Comparison of ENCODE assay signal across 15 cellular contexts in the genomic region with DNA sequence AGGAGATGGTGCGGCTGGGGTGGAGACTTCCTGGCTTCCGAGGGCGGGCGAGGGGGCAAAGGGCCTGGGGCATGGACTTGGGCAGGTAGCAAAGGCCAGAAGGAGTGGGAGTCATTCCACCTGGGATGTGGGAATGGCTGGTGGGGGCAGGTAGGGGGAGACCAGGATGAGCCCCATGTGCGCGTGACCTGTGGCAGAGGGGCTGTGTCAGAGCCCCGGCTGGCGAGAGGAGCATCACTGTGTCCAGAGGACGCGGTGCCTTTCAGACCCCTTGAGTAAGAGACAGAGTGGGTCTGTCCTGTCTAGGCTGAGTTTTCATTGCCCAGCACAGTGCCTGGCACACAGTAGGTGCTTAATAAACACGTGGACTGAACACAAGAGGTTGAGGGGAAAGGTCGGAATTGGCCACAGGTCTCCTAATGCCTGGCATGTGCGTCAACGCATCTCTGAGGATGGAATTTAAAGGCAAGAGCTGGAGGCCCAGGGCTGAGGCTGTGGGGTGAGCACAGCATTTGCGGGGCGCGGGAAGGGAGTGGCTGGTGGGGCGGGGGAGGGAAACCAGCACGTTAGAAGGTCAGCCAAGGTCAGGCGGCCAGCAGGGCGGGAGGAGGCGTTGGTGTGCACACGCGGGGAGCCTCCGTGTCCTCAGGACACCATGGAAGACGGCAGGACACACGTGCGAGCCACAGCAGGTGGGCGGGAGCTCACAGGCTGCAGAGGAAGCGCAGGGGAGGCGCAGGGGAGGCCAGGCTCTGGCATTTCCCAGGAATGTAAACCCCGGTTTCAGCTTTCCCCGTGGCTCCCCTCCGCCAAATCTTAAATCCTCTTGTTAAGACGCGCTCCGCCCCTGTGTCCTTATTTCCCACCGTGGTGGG. TPM values are rescaled to one million over a fixed set of nuclear protein-coding genes. Genes with fewer than 3 reads are reported as not detected.
DNase-seq lines count a peak whose midpoint lies in the region; ATAC-seq and TF ChIP-seq lines count a peak whose summit lies in the region.
"Had no signal": no experiment of that assay in that cellular context is flagged by ENCODE, and none has a peak within 500 bp of the region (broad histone marks: within the 10 kb centered on the region; RNA-seq: fewer than 3 reads in every experiment).

No MANE protein-coding gene starts in this region.

- H2BK5ac ChIP-seq in mesendoderm (ENCODE audit: low read length), result peak overlapping the region; percentile 50

- H2BK15ac ChIP-seq in mesendoderm (replicated peaks; ENCODE audit: low read depth), result no peak overlapping the region

- H3K23ac ChIP-seq in mesendoderm (ENCODE audit: low read length), result no peak overlapping the region

- no peak overlapping the region for H4K8ac ChIP-seq in mesendoderm (ENCODE audit: low read depth, low read length)

- no CpG with 5 or more reads among the region's 38 CpGs for WGBS in mesendoderm (ENCODE audit: extremely low coverage, insufficient coverage, low lambda C conversion rate)

- H3K56ac ChIP-seq in mesendoderm (ENCODE audit: low read length), result peak overlapping the region; percentile 83

- no peak overlapping the region for H3K18ac ChIP-seq in mesendoderm (ENCODE audit: low read length)

- TF ChIP-seq CTCF in cardiac muscle cell (IDR thresholded peaks at IDR 0.05; ENCODE audit: low read depth, low read length) (no peak), upper lobe of right lung (IDR thresholded peaks at IDR 0.05) (no peak)

- H3K27me3 ChIP-seq in cardiac muscle cell (no peaks in the 10 kb centered on the region), mesendoderm (ENCODE audit: insufficient read depth, low read length, poor library complexity) (no peaks in the 10 kb centered on the region), upper lobe of right lung (no peaks in the 10 kb centered on the region)
- H3K27me3 ChIP-seq: body of pancreas, vagina had no signal

- H3K4me3 ChIP-seq in cardiac muscle cell (no peak overlapping the region), mesendoderm (ENCODE audit: low read length) (no peak overlapping the region), upper lobe of right lung (no peak overlapping the region)
- H3K4me3 ChIP-seq: body of pancreas, vagina had no signal

- peak overlapping the region; percentile 66 for H3K27ac ChIP-seq in cardiac muscle cell
- peak overlapping the region; percentile 32 for H3K27ac ChIP-seq in mesendoderm (ENCODE audit: low read depth, low read length)
- H3K27ac ChIP-seq in upper lobe of right lung, result peak overlapping the region; percentile 17
- H3K27ac ChIP-seq: vagina had no signal

- ATAC-seq in left ventricle myocardium superior, result no peak
- peak; percentile 43 for ATAC-seq in upper lobe of right lung
- no peak for ATAC-seq in GM18870 (IDR thresholded peaks at IDR 0.05; ENCODE audit: unreplicated experiment)
- ATAC-seq: activated CD8-positive, alpha-beta T cell treated with anti-CD3 and anti-CD28 coated beads for 36 hours had no signal

- H3K9ac ChIP-seq in mesendoderm (ENCODE audit: low read length), result no peak overlapping the region

- H3K9me3 ChIP-seq in cardiac muscle cell (ENCODE audit: low read depth) (no peaks in the 10 kb centered on the region), upper lobe of right lung (no peaks in the 10 kb centered on the region)
- H3K9me3 ChIP-seq: body of pancreas, vagina had no signal

- DNase-seq in cardiac muscle cell (ENCODE audit: low read depth in 1 of 2, low spot score in 1 of 2) (no peak), left ventricle myocardium superior (no peak), ecto neural progenitor cell (ENCODE audit: low spot score) (peak; percentile 65), mesendoderm (peak; percentile 80), upper lobe of right lung (no peak), NCI-H1048 (lab: John Stamatoyannopoulos, UW) (no peak), NCI-H2227 treated with DMSO at 0.1 percent for 48 hours (lab: John Stamatoyannopoulos, UW) (no peak)
- DNase-seq: activated CD8-positive, alpha-beta T cell treated with anti-CD3 and anti-CD28 coated beads for 36 hours; activated gamma-delta T cell treated with Interleukin-2 at 50 U/mL for 16 hours; body of pancreas; DMS 273 treated with DMSO at 0.1 percent for 48 hours; NCI-H2107; stimulated activated CD4-positive, alpha-beta T cell treated with anti-CD3 and anti-CD28 coated beads, Interleukin-15, amount 100 ng/mL, for 24 hours had no signal

- no peak overlapping the region for H2BK120ac ChIP-seq in mesendoderm (ENCODE audit: low read depth, low read length)

- H3K4ac ChIP-seq in mesendoderm (ENCODE audit: low read depth, low read length), result no peak overlapping the region

- H4K5ac ChIP-seq in mesendoderm (ENCODE audit: low read length), result no peak overlapping the region

- H3K4me1 ChIP-seq in cardiac muscle cell (ENCODE audit: low read depth) (peaks cover 23% of the 10 kb centered on the region), mesendoderm (ENCODE audit: control insufficient read depth, low read depth, low read length) (peaks cover 21% of the 10 kb centered on the region), upper lobe of right lung (peaks cover 27% of the 10 kb centered on the region)

- no peak overlapping the region for H3K4me2 ChIP-seq in mesendoderm (ENCODE audit: low read length)

- peaks cover 15% of the 10 kb centered on the region for H3K79me1 ChIP-seq in mesendoderm (ENCODE audit: low read length)

- H2AK5ac ChIP-seq in mesendoderm (ENCODE audit: low read length), result no peak overlapping the region

- H3K79me2 ChIP-seq in mesendoderm (ENCODE audit: control insufficient read depth, insufficient read depth, low read length), result peaks cover 87% of the 10 kb centered on the region

- H3K36me3 ChIP-seq in cardiac muscle cell (no peaks in the 10 kb centered on the region), mesendoderm (ENCODE audit: control insufficient read depth, insufficient read depth, low read length) (no peaks in the 10 kb centered on the region), upper lobe of right lung (no peaks in the 10 kb centered on the region)
- H3K36me3 ChIP-seq: vagina had no signal

- intact Hi-C loops in left ventricle myocardium superior (cut with micrococcal nuclease), result no loop called here
- intact Hi-C loops in upper lobe of right lung (cut with DNase I), result no loop called here

RNA-seq across cellular contexts. Expression of gene CUX1, which starts 51.8 kb away (rescaled TPM):
- total RNA-seq in cardiac muscle cell (71.7 and 85.3 TPM in 2 replicates), left ventricle myocardium superior (123 TPM), upper lobe of right lung (132 TPM)
- 66.6 and 67.7 TPM in 2 replicates for polyA plus RNA-seq in cardiac muscle cell
- 35.0 TPM for polyA plus RNA-seq in mesendoderm (2013, experiment 1 of 2)
- 35.9 TPM for polyA plus RNA-seq in mesendoderm (2013, experiment 2 of 2)

Comparison
In these comparisons a context has a peak if more than half of its experiments do, and no peak if none do; other contexts are left out.
1. DNase-seq: peak in ecto neural progenitor cell (single experiment) and mesendoderm (single experiment); none in cardiac muscle cell (0 of 2), left ventricle myocardium superior (single experiment), upper lobe of right lung (single experiment), NCI-H1048 (single experiment) and NCI-H2227 treated with DMSO at 0.1 percent for 48 hours (single experiment).
2. Peak in every context shown above with its lines, with median percentiles within 50 percentile points of each other: H3K27ac ChIP-seq.